ENCODE assay signal across 8 cellular contexts in genomic region chr7:5827755-5828154, GRCh38.
DNase-seq lines count a peak whose midpoint lies in the region; ATAC-seq and TF ChIP-seq lines count a peak whose summit lies in the region.

No MANE protein-coding gene starts in this region.

- H3K4me3 ChIP-seq in effector memory CD4-positive, alpha-beta T cell (ENCODE audit: insufficient read depth, low read depth, low read length, poor library complexity, severe bottlenecking) = no peak overlapping the region

- DNase-seq in AG09319 (ENCODE audit: extremely low read depth, low read depth) (no peak), GM13977 (ENCODE audit: low spot score) (peak; percentile 30), T-helper 2 cell (peak in 4 of 5 experiments; percentile 16 to 50 (median 32)), C1 segment of cervical spinal cord (lab: John Stamatoyannopoulos, UW) (no peak), retina (no peak)
- DNase-seq in effector memory CD4-positive, alpha-beta T cell = peak in 2 of 3 donors; percentile 7 to 36
- peak; percentile 57 for DNase-seq in stimulated activated CD4-positive, alpha-beta T cell treated with anti-CD3 and anti-CD28 coated beads, Interleukin-15, amount 100 ng/mL, for 24 hours

- no peaks in the 10 kb centered on the region for H3K9me3 ChIP-seq in effector memory CD4-positive, alpha-beta T cell (ENCODE audit: control insufficient read depth, low read length)

- peak; percentile 41 for TF ChIP-seq CTCF in AG09319 (IDR thresholded peaks at IDR 0.05; ENCODE audit: low read depth, low read length)
- peak; percentile 65 for TF ChIP-seq CTCF in GM13977 (IDR thresholded peaks at IDR 0.05; ENCODE audit: extremely low read depth, insufficient read depth, missing control alignments)

- peaks cover 5% of the 10 kb centered on the region for H3K36me3 ChIP-seq in effector memory CD4-positive, alpha-beta T cell (ENCODE audit: control insufficient read depth, insufficient read depth, low read length)

- no peak for ATAC-seq in GM19351 (IDR thresholded peaks at IDR 0.05; ENCODE audit: unreplicated experiment)

- peaks cover 20% of the 10 kb centered on the region for H3K4me1 ChIP-seq in effector memory CD4-positive, alpha-beta T cell (ENCODE audit: control insufficient read depth, insufficient read depth, low read length, poor library complexity, severe bottlenecking)

- H3K27me3 ChIP-seq in effector memory CD4-positive, alpha-beta T cell (replicated peaks; ENCODE audit: control insufficient read depth, insufficient read depth, low read length, poor library complexity, severe bottlenecking) = no peaks in the 10 kb centered on the region

- in situ Hi-C loops in GM13977 (cut with MboI; ENCODE audit: low pct_unique_long_range_greater_than_20kb, low sequenced_read_pairs, unreplicated experiment) = no loop called here

- no peak overlapping the region for H3K27ac ChIP-seq in effector memory CD4-positive, alpha-beta T cell (ENCODE audit: insufficient read depth, low read length, poor library complexity, severe bottlenecking)

Comparison
In these comparisons a context has a peak if more than half of its experiments do, and no peak if none do; other contexts are left out.
1. DNase-seq: peak in GM13977 (single experiment), T-helper 2 cell (4 of 5), effector memory CD4-positive, alpha-beta T cell (2 of 3) and stimulated activated CD4-positive, alpha-beta T cell treated with anti-CD3 and anti-CD28 coated beads, Interleukin-15, amount 100 ng/mL, for 24 hours (single experiment); none in AG09319 (single experiment), C1 segment of cervical spinal cord (0 of 14) and retina (single experiment).